ENCODE assay signal across 1 cellular context in the genomic region with DNA sequence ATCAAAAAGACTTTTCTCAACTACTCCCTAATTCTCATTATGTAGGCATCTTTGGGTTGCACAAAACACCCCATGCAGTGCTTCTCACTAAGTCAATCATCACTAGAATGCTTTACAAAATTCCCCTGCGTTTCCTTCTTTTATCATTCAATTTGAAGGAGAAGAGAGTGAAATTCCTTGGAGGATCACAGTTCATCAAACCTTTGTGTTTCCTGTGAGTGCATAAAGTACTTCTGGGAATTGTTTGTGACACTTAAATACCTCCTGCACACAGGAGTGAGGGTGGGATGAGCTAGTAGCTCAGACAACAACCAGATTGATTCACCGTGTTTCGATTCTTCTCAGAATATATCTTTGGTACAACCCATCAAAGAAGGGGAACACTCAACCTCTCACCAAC.
TF ChIP-seq lines count a peak whose summit lies in the region.

No MANE protein-coding gene starts in this region.

TF ChIP-seq in HepG2, 621 proteins besides CTCF, POLR2A, EP300 and RAD21:
- TF ChIP-seq MEF2D (CRISPR knock-in tag; IDR thresholded peaks at IDR 0.05) (no peak), ZNF546 (CRISPR knock-in tag; conservative IDR thresholded peaks at IDR 0.05) (no peak), ZNF777 (CRISPR knock-in tag; IDR thresholded peaks at IDR 0.05) (no peak), PCBP1 (IDR thresholded peaks at IDR 0.05; ENCODE audit: borderline replicate concordance, low read depth, low read length) (no peak), ARNT2 (CRISPR knock-in tag; IDR thresholded peaks at IDR 0.05; ENCODE audit: low read depth) (no peak), ISX (CRISPR knock-in tag; conservative IDR thresholded peaks at IDR 0.05) (no peak), ELF3 (CRISPR knock-in tag; IDR thresholded peaks at IDR 0.05) (no peak), ZBTB7A (CRISPR knock-in tag; IDR thresholded peaks at IDR 0.05) (no peak), MIER3 (CRISPR knock-in tag; IDR thresholded peaks at IDR 0.05; ENCODE audit: borderline replicate concordance) (no peak), MATR3 (CRISPR knock-in tag; IDR thresholded peaks at IDR 0.05) (no peak), MEIS2 (CRISPR knock-in tag; IDR thresholded peaks at IDR 0.05) (no peak)
- TF ChIP-seq, protein P1, sequence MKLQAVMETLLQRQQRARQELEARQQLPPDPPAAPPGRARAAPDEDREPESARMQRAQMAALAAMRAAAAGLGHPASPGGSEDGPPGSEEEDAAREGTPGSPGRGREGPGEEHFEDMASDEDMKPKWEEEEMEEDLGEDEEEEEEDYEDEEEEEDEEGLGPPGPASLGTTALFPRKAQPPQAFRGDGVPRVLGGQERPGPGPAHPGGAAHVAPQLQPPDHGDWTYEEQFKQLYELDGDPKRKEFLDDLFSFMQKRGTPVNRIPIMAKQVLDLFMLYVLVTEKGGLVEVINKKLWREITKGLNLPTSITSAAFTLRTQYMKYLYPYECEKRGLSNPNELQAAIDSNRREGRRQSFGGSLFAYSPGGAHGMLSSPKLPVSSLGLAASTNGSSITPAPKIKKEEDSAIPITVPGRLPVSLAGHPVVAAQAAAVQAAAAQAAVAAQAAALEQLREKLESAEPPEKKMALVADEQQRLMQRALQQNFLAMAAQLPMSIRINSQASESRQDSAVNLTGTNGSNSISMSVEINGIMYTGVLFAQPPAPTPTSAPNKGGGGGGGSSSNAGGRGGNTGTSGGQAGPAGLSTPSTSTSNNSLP (IDR thresholded peaks at IDR 0.05; ENCODE audit: low read depth, low read length): no peak
- TF ChIP-seq, protein P2, sequence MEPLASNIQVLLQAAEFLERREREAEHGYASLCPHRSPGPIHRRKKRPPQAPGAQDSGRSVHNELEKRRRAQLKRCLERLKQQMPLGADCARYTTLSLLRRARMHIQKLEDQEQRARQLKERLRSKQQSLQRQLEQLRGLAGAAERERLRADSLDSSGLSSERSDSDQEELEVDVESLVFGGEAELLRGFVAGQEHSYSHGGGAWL (CRISPR knock-in tag; IDR thresholded peaks at IDR 0.05): no peak
